In the genomic region with DNA sequence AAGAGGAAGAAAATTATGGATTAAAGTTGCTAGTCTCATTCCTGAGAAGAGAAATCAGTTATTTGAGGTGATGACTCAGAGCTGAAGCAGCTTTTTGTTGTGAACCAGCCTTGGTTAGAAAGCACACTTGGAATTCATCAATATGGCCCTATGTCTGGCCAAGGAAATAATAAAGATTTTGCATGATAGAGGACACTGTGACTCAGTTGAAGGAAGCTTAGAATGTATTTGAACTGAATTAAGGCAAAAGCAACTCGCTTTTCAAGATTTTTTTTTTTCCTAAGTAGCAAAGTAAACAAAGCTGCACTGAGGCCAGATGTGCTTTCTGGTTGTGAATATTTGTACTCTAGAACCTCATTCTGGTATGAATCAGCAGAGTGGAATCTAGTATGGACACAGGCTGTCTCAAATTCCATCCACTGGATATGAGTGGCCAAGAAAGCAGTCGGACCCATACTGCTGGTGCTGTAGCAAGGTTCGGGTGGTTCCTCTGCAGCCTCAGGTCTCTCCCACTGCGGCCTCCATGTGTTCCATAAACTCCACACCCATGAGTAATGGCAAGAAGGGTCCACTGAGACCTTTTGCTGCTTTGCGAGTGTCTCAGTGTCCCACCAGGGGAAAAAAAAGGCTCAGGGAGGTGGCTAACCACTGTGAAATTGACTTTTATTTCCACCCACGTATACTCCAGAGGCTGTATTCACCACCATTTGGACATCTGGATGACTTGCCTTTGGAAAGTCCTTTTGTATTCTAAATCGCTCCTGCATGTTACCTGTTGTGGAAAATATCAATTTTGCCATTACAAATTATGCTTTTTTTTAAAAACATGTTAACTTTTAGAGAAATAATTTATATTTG, we compare ENCODE assay signal across 8 cellular contexts. TPM values are rescaled to one million over a fixed set of nuclear protein-coding genes. Genes with fewer than 3 reads are reported as not detected.
DNase-seq lines count a peak whose midpoint lies in the region; ATAC-seq and TF ChIP-seq lines count a peak whose summit lies in the region.

No MANE protein-coding gene starts in this region.

- DNase-seq in activated T-cell treated with anti-CD3 and anti-CD28 coated beads, Interleukin-2, amount 50 U/mL, for 4 hours: no peak
- DNase-seq in activated T-cell treated with anti-CD3 and anti-CD28 coated beads for 4 hours (no peak), iris pigment epithelial cell (ENCODE audit: low read depth) (peak; percentile 96), glutamatergic neuron (no peak), COLO668 (lab: John Stamatoyannopoulos, UW; ENCODE audit: unreplicated experiment) (no peak), KG1 (lab: John Stamatoyannopoulos, UW) (no peak)
- no peak for DNase-seq in activated naive CD8-positive, alpha-beta T cell treated with anti-CD3 and anti-CD28 coated beads, Interleukin-2, amount 50 U/mL, for 24 hours

- H3K36me3 Mint-ChIP-seq in activated T-cell treated with anti-CD3 and anti-CD28 coated beads, Interleukin-2, amount 50 U/mL, for 4 hours (ENCODE audit: insufficient read depth): peaks cover 69% of the 10 kb centered on the region
- H3K36me3 Mint-ChIP-seq in activated naive CD8-positive, alpha-beta T cell treated with anti-CD3 and anti-CD28 coated beads, Interleukin-2, amount 50 U/mL, for 24 hours (ENCODE audit: low read depth): peaks cover 78% of the 10 kb centered on the region
- H3K36me3 Mint-ChIP-seq in glutamatergic neuron (ENCODE audit: unreplicated experiment): no peaks in the 10 kb centered on the region

- peaks cover 96% of the 10 kb centered on the region for H3K4me1 Mint-ChIP-seq in activated T-cell treated with anti-CD3 and anti-CD28 coated beads, Interleukin-2, amount 50 U/mL, for 4 hours (ENCODE audit: low read depth)
- peaks cover 100% of the 10 kb centered on the region for H3K4me1 Mint-ChIP-seq in activated naive CD8-positive, alpha-beta T cell treated with anti-CD3 and anti-CD28 coated beads, Interleukin-2, amount 50 U/mL, for 24 hours
- H3K4me1 Mint-ChIP-seq in glutamatergic neuron (ENCODE audit: low read depth, unreplicated experiment): peaks cover 21% of the 10 kb centered on the region

- H3K4me3 Mint-ChIP-seq in activated T-cell treated with anti-CD3 and anti-CD28 coated beads, Interleukin-2, amount 50 U/mL, for 4 hours: peak overlapping the region; percentile 72
- peak overlapping the region; percentile 66 for H3K4me3 Mint-ChIP-seq in activated naive CD8-positive, alpha-beta T cell treated with anti-CD3 and anti-CD28 coated beads, Interleukin-2, amount 50 U/mL, for 24 hours
- H3K4me3 Mint-ChIP-seq in glutamatergic neuron (ENCODE audit: unreplicated experiment): no peak overlapping the region

- no peaks in the 10 kb centered on the region for H3K27me3 Mint-ChIP-seq in activated T-cell treated with anti-CD3 and anti-CD28 coated beads, Interleukin-2, amount 50 U/mL, for 4 hours (ENCODE audit: low read depth)
- no peaks in the 10 kb centered on the region for H3K27me3 Mint-ChIP-seq in activated naive CD8-positive, alpha-beta T cell treated with anti-CD3 and anti-CD28 coated beads, Interleukin-2, amount 50 U/mL, for 24 hours
- no peaks in the 10 kb centered on the region for H3K27me3 Mint-ChIP-seq in glutamatergic neuron (ENCODE audit: unreplicated experiment)

- ATAC-seq in activated T-cell treated with anti-CD3 and anti-CD28 coated beads, Interleukin-2, amount 50 U/mL, for 4 hours: no peak
- no peak for ATAC-seq in activated naive CD8-positive, alpha-beta T cell treated with anti-CD3 and anti-CD28 coated beads, Interleukin-2, amount 50 U/mL, for 24 hours

- no peak for TF ChIP-seq CTCF in glutamatergic neuron (IDR thresholded peaks at IDR 0.05; ENCODE audit: partially characterized antibody, unreplicated experiment)

- H3K27ac ChIP-seq in temporal lobe (ENCODE audit: low read depth, low read length): peak overlapping the region; percentile 27

- H3K27ac Mint-ChIP-seq in activated naive CD8-positive, alpha-beta T cell treated with anti-CD3 and anti-CD28 coated beads, Interleukin-2, amount 50 U/mL, for 24 hours: peak overlapping the region; percentile 93
- no peak overlapping the region for H3K27ac Mint-ChIP-seq in glutamatergic neuron (ENCODE audit: unreplicated experiment)

- H3K9me3 Mint-ChIP-seq in activated T-cell treated with anti-CD3 and anti-CD28 coated beads, Interleukin-2, amount 50 U/mL, for 4 hours: no peaks in the 10 kb centered on the region
- no peaks in the 10 kb centered on the region for H3K9me3 Mint-ChIP-seq in activated naive CD8-positive, alpha-beta T cell treated with anti-CD3 and anti-CD28 coated beads, Interleukin-2, amount 50 U/mL, for 24 hours
- H3K9me3 Mint-ChIP-seq in glutamatergic neuron (ENCODE audit: unreplicated experiment): peaks cover 1% of the 10 kb centered on the region

RNA-seq across cellular contexts. Expression of gene TGFBR2, which starts 53.1 kb away (rescaled TPM):
- total RNA-seq in activated T-cell treated with anti-CD3 and anti-CD28 coated beads, Interleukin-2, amount 50 U/mL, for 4 hours: 100 to 1,000 TPM; 104 to 114 (median 111) TPM
- total RNA-seq in temporal lobe (6.4 TPM), glutamatergic neuron (ENCODE audit: unreplicated experiment) (0.96 TPM)

Comparison
In these comparisons a context has a peak if more than half of its experiments do, and no peak if none do; other contexts are left out.
1. RNA of gene TGFBR2, which starts 53.1 kb away (total RNA-seq): 104 to 114 TPM in activated T-cell treated with anti-CD3 and anti-CD28 coated beads, Interleukin-2, amount 50 U/mL, for 4 hours; 6.4 TPM in temporal lobe (single experiment) and 0.96 TPM in glutamatergic neuron (single experiment); every median in the first group is over 10 times any median in the second.